ENCODE assay signal across 1 cellular context in genomic region chr1:164515932-164516331, GRCh38.
TF ChIP-seq lines count a peak whose summit lies in the region.

No MANE protein-coding gene starts in this region.

TF ChIP-seq in SK-N-SH, 30 proteins besides CTCF, POLR2A, EP300 and RAD21 (continued from another document):
- TF ChIP-seq, protein P1, sequence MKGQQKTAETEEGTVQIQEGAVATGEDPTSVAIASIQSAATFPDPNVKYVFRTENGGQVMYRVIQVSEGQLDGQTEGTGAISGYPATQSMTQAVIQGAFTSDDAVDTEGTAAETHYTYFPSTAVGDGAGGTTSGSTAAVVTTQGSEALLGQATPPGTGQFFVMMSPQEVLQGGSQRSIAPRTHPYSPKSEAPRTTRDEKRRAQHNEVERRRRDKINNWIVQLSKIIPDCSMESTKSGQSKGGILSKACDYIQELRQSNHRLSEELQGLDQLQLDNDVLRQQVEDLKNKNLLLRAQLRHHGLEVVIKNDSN (IDR thresholded peaks at IDR 0.05; ENCODE audit: borderline replicate concordance, low read depth), result no peak
- TF ChIP-seq EZH2phosphoT487 (IDR thresholded peaks at IDR 0.05; ENCODE audit: borderline replicate concordance, low read depth) (no peak), TCF12 (IDR thresholded peaks at IDR 0.05) (no peak), FOSL2 (IDR thresholded peaks at IDR 0.05; ENCODE audit: borderline replicate concordance, low read depth) (no peak)
